In the genomic region with DNA sequence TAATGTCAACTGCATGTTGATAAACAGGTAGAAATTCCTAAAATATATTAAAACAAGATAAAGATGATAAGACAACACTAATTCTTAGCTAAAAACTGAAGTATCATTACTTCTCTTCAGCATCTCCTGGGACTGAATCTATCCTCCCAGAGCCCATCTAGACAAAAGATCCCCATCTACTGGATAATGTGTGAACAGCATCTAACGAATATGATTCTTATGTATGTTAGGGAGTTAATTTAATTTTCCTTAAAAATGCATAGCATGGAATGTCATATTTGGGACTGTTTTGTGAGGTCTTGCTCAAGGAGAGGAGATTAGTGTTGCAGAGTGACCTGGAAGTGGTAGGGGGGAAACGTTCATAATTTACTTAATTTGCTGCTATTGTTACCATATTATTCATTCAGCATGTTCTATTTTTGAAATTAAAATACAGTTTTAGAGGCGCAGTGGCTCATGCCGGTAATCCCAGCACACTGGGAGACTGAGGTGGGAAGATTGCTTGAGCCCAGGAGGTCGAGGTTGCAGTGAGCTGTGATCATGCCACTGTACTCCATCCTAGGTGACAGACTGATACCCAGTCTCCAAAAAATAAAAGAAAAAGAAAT, we compare ENCODE assay signal across 8 cellular contexts.
DNase-seq lines count a peak whose midpoint lies in the region; FAIRE-seq and TF ChIP-seq lines count a peak whose summit lies in the region.

No MANE protein-coding gene starts in this region.

- peaks cover 3% of the 10 kb centered on the region for H3K27me3 Mint-ChIP-seq in H9 (ENCODE audit: low read depth)
- H3K27me3 Mint-ChIP-seq in activated T-helper 2 cell treated with anti-CD3 and anti-CD28 coated beads, Interferon-gamma antibody, Interleukin-2, Interleukin-4, amounts not matched to agents 10 μg/mL and 5 μg/mL and 100 μg/mL, durations not matched to agents 14 hours and 24 hours and 36 hours (ENCODE audit: low read depth) = no peaks in the 10 kb centered on the region

- peaks cover 13 to 36% (median 17%) of the 10 kb centered on the region in 3 experiments for H3K36me3 Mint-ChIP-seq in H9 (ENCODE audit: insufficient read depth in 1 of 3, low read depth in 3 of 3)
- H3K36me3 Mint-ChIP-seq in activated T-helper 2 cell treated with anti-CD3 and anti-CD28 coated beads, Interferon-gamma antibody, Interleukin-2, Interleukin-4, amounts not matched to agents 10 μg/mL and 5 μg/mL and 100 μg/mL, durations not matched to agents 14 hours and 24 hours and 36 hours (ENCODE audit: low read depth) = no peaks in the 10 kb centered on the region

- H3K27ac ChIP-seq in H9 (ENCODE audit: insufficient read length, low read depth, low read length) (no peak overlapping the region), mesendoderm (ENCODE audit: low read depth, low read length) (no peak overlapping the region)

- H3K4ac ChIP-seq in H9 (ENCODE audit: low read depth, low read length) = no peak overlapping the region
- no peak overlapping the region for H3K4ac ChIP-seq in mesendoderm (ENCODE audit: low read depth, low read length)

- H2BK15ac ChIP-seq in H9 (ENCODE audit: low read depth, low read length) = no peak overlapping the region
- H2BK15ac ChIP-seq in mesendoderm (replicated peaks; ENCODE audit: low read depth) = no peak overlapping the region

- H2BK12ac ChIP-seq in H9 (ENCODE audit: insufficient read length, low read depth, low read length) = no peak overlapping the region

- H2AK5ac ChIP-seq in H9 (ENCODE audit: insufficient read length, low read length) = no peak overlapping the region
- H2AK5ac ChIP-seq in mesendoderm (ENCODE audit: low read length) = no peak overlapping the region

- H3K4me3 Mint-ChIP-seq in H9 = no peak overlapping the region
- no peak overlapping the region for H3K4me3 Mint-ChIP-seq in activated T-helper 2 cell treated with anti-CD3 and anti-CD28 coated beads, Interferon-gamma antibody, Interleukin-2, Interleukin-4, amounts not matched to agents 10 μg/mL and 5 μg/mL and 100 μg/mL, durations not matched to agents 14 hours and 24 hours and 36 hours (ENCODE audit: low read depth)

- H3K23ac ChIP-seq in H9 (ENCODE audit: insufficient read length, low read depth, low read length) (no peak overlapping the region), mesendoderm (ENCODE audit: low read length) (no peak overlapping the region)

- DNase-seq in H9 (no peak), NCI-H1694 treated with DMSO at 0.1 percent for 48 hours (lab: John Stamatoyannopoulos, UW) (peak; percentile 4), cardiac fibroblast (ENCODE audit: low read depth in 2 of 2) (peak; percentile 72 to 73), mesendoderm (peak; percentile 53), NCI-H526 treated with DMSO at 0.1 percent for 48 hours (lab: John Stamatoyannopoulos, UW) (no peak), cerebellum (ENCODE audit: low spot score) (no peak)
- no peak for DNase-seq in activated T-helper 2 cell treated with anti-CD3 and anti-CD28 coated beads, Interferon-gamma antibody, Interleukin-2, Interleukin-4, amounts not matched to agents 10 μg/mL and 5 μg/mL and 100 μg/mL, durations not matched to agents 14 hours and 24 hours and 36 hours (ENCODE audit: low spot score)

- no peak overlapping the region for H3K27ac Mint-ChIP-seq in H9
- no peak overlapping the region for H3K27ac Mint-ChIP-seq in activated T-helper 2 cell treated with anti-CD3 and anti-CD28 coated beads, Interferon-gamma antibody, Interleukin-2, Interleukin-4, amounts not matched to agents 10 μg/mL and 5 μg/mL and 100 μg/mL, durations not matched to agents 14 hours and 24 hours and 36 hours

- intact Hi-C loops in activated T-helper 2 cell treated with anti-CD3 and anti-CD28 coated beads, Interferon-gamma antibody, Interleukin-2, Interleukin-4, amounts not matched to agents 10 μg/mL and 5 μg/mL and 100 μg/mL, durations not matched to agents 14 hours and 24 hours and 36 hours (cut with micrococcal nuclease) = loop anchor here (2.0 kb wide), 1 partner anchor 616 kb away; no protein-coding TSS in a partner anchor

- no peak overlapping the region for H2AFZ ChIP-seq in H9 (ENCODE audit: low read length)

- H3K79me2 ChIP-seq in H9 (ENCODE audit: insufficient read depth, low read length) (no peaks in the 10 kb centered on the region), mesendoderm (ENCODE audit: control insufficient read depth, insufficient read depth, low read length) (no peaks in the 10 kb centered on the region)

- H2BK120ac ChIP-seq in H9 (ENCODE audit: low read depth, low read length, poor library complexity, severe bottlenecking) (no peak overlapping the region), mesendoderm (ENCODE audit: low read depth, low read length) (no peak overlapping the region)

- H3K18ac ChIP-seq in H9 (ENCODE audit: insufficient read length, low read depth, low read length) = no peak overlapping the region
- no peak overlapping the region for H3K18ac ChIP-seq in mesendoderm (ENCODE audit: low read length)

- no peaks in the 10 kb centered on the region for H4K20me1 ChIP-seq in H9 (ENCODE audit: control insufficient read depth, insufficient read depth, insufficient read length)

- H2BK5ac ChIP-seq in H9 (ENCODE audit: insufficient read length, low read length) = no peak overlapping the region
- no peak overlapping the region for H2BK5ac ChIP-seq in mesendoderm (ENCODE audit: low read length)

- H3K9me3 ChIP-seq in H9 (ENCODE audit: control insufficient read depth, low read depth, low read length) = peaks cover 6% of the 10 kb centered on the region

- TF ChIP-seq CTCF in H9 (conservative IDR thresholded peaks at IDR 0.05) = peak; percentile 80
- TF ChIP-seq CTCF in cardiac fibroblast (IDR thresholded peaks at IDR 0.05; ENCODE audit: low read depth, low read length) = peak; percentile 67

- H3K4me3 ChIP-seq in cardiac fibroblast (replicated peaks in 1 of 2; ENCODE audit: low read depth in 2 of 2, low read length in 2 of 2) (no peak overlapping the region), mesendoderm (ENCODE audit: low read length) (no peak overlapping the region)

- H3K9ac ChIP-seq in H9 (ENCODE audit: extremely low read depth, insufficient read length, low read length) (no peak overlapping the region), mesendoderm (ENCODE audit: low read length) (no peak overlapping the region)

- peak; percentile 92 for FAIRE-seq in G401.6 (lab: Jason Lieb, UNC)

- H3K56ac ChIP-seq in H9 (ENCODE audit: insufficient read length, low read depth, low read length) (no peak overlapping the region), mesendoderm (ENCODE audit: low read length) (no peak overlapping the region)

- H3K9me3 Mint-ChIP-seq in H9 = peaks cover 26 to 34% of the 10 kb centered on the region in 2 experiments
- no peaks in the 10 kb centered on the region for H3K9me3 Mint-ChIP-seq in activated T-helper 2 cell treated with anti-CD3 and anti-CD28 coated beads, Interferon-gamma antibody, Interleukin-2, Interleukin-4, amounts not matched to agents 10 μg/mL and 5 μg/mL and 100 μg/mL, durations not matched to agents 14 hours and 24 hours and 36 hours

- no peak overlapping the region for H2BK20ac ChIP-seq in H9 (ENCODE audit: low read depth, low read length, poor library complexity, severe bottlenecking)

- H3K27me3 ChIP-seq in H9 (ENCODE audit: insufficient read depth, low read length) (no peaks in the 10 kb centered on the region), mesendoderm (ENCODE audit: insufficient read depth, low read length, poor library complexity) (no peaks in the 10 kb centered on the region)

- H3K14ac ChIP-seq in H9 (ENCODE audit: insufficient read depth, low read length) = no peak overlapping the region

- H3K36me3 ChIP-seq in mesendoderm (ENCODE audit: control insufficient read depth, insufficient read depth, low read length) = no peaks in the 10 kb centered on the region

- H4K91ac ChIP-seq in H9 (ENCODE audit: insufficient read length, low read depth, low read length) = no peak overlapping the region

- H4K5ac ChIP-seq in H9 (ENCODE audit: insufficient read length, low read depth, low read length) (no peak overlapping the region), mesendoderm (ENCODE audit: low read length) (no peak overlapping the region)

- H4K8ac ChIP-seq in H9 (replicated peaks; ENCODE audit: insufficient read length, low read depth, low read length) = no peak overlapping the region
- no peak overlapping the region for H4K8ac ChIP-seq in mesendoderm (ENCODE audit: low read depth, low read length)

- no peaks in the 10 kb centered on the region for H3K4me1 ChIP-seq in H9 (ENCODE audit: insufficient read depth, low read length)
- no peaks in the 10 kb centered on the region for H3K4me1 ChIP-seq in mesendoderm (ENCODE audit: control insufficient read depth, low read depth, low read length)

- no peaks in the 10 kb centered on the region for H3K23me2 ChIP-seq in H9 (ENCODE audit: insufficient read length, low read depth, low read length, poor library complexity, severe bottlenecking)

- peaks cover 0 to 3% of the 10 kb centered on the region in 2 experiments; a peak in 1 of 4 replicates for H3K4me1 Mint-ChIP-seq in H9
- no peaks in the 10 kb centered on the region for H3K4me1 Mint-ChIP-seq in activated T-helper 2 cell treated with anti-CD3 and anti-CD28 coated beads, Interferon-gamma antibody, Interleukin-2, Interleukin-4, amounts not matched to agents 10 μg/mL and 5 μg/mL and 100 μg/mL, durations not matched to agents 14 hours and 24 hours and 36 hours (ENCODE audit: low read depth)

- no CpG with 5 or more reads among the region's 5 CpGs for WGBS in H9 (ENCODE audit: extremely low coverage, insufficient read length, low lambda C conversion rate)
- WGBS in mesendoderm (ENCODE audit: extremely low coverage, insufficient coverage, low lambda C conversion rate) = no CpG with 5 or more reads among the region's 5 CpGs

- H3K4me2 ChIP-seq in H9 (ENCODE audit: insufficient read depth, insufficient read length, low read length) = no peak overlapping the region
- H3K4me2 ChIP-seq in mesendoderm (ENCODE audit: low read length) = no peak overlapping the region

- H3T11ph ChIP-seq in H9 (ENCODE audit: low read length) = no peak overlapping the region

- no peaks in the 10 kb centered on the region for H3K79me1 ChIP-seq in H9 (ENCODE audit: insufficient read depth, low read depth, low read length, poor library complexity, severe bottlenecking)
- no peaks in the 10 kb centered on the region for H3K79me1 ChIP-seq in mesendoderm (ENCODE audit: low read length)

Comparison
In these comparisons a context has a peak if more than half of its experiments do, and no peak if none do; other contexts are left out.
1. DNase-seq: peak in NCI-H1694 treated with DMSO at 0.1 percent for 48 hours (single experiment), cardiac fibroblast (2 of 2) and mesendoderm (single experiment); none in H9 (single experiment), NCI-H526 treated with DMSO at 0.1 percent for 48 hours (single experiment), cerebellum (single experiment) and activated T-helper 2 cell treated with anti-CD3 and anti-CD28 coated beads, Interferon-gamma antibody, Interleukin-2, Interleukin-4, amounts not matched to agents 10 μg/mL and 5 μg/mL and 100 μg/mL, durations not matched to agents 14 hours and 24 hours and 36 hours (single experiment).